20 cellular contexts compared by ENCODE assay signal in the genomic region with DNA sequence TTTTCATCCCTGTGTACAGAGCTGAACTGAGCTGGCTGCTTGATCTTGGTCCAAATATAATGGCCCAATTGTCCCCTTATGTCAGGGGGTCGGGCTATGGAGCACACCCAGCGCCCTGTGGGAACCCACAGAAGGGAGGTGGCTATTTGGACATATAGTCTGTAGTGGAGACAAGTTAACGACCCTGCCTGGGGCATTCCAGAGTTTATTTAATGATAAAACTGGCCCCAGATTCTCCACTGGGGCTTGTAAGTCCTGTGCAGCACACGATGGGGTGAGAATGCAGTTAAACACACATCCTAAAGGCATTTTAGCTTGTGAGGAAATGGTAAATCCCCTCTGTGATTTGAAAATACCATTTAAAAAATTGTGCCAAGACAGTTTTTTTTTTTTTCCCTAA.
DNase-seq lines count a peak whose midpoint lies in the region; ATAC-seq, FAIRE-seq and TF ChIP-seq lines count a peak whose summit lies in the region.
"Had no signal": no experiment of that assay in that cellular context is flagged by ENCODE, and none has a peak within 500 bp of the region (broad histone marks: within the 10 kb centered on the region; RNA-seq: fewer than 3 reads in every experiment).

No MANE protein-coding gene starts in this region.

- H3K4me1 Mint-ChIP-seq in chondrocyte (ENCODE audit: low read depth): peaks cover 34% of the 10 kb centered on the region
- H3K4me1 Mint-ChIP-seq in mesothelial cell of epicardium: peaks cover 25% of the 10 kb centered on the region
- H3K4me1 Mint-ChIP-seq: stimulated activated naive CD8-positive, alpha-beta T cell treated with anti-CD3 and anti-CD28 coated beads, Interleukin-15, amount 100 ng/mL, for 72 hours had no signal

- peaks cover 6% of the 10 kb centered on the region for H3K9me1 ChIP-seq in IMR-90 (ENCODE audit: insufficient read depth, low read length)

- H3K27me3 Mint-ChIP-seq in chondrocyte (ENCODE audit: low read depth): no peaks in the 10 kb centered on the region
- peaks cover under 1% of the 10 kb centered on the region for H3K27me3 Mint-ChIP-seq in mesothelial cell of epicardium (ENCODE audit: low read depth)
- H3K27me3 Mint-ChIP-seq: activated T-cell treated with anti-CD3 and anti-CD28 coated beads, Interleukin-2, amount 50 U/mL, for 24 hours; stimulated activated naive CD8-positive, alpha-beta T cell treated with anti-CD3 and anti-CD28 coated beads, Interleukin-15, amount 100 ng/mL, for 72 hours had no signal

- H3K79me1 ChIP-seq in IMR-90 (ENCODE audit: low read depth in 1 of 2, low read length in 2 of 2): peaks cover 0 to 19% of the 10 kb centered on the region in 2 experiments; a peak in 1 of 4 replicates

- H3K27me3 ChIP-seq in IMR-90 (ENCODE audit: control insufficient read depth, insufficient read depth, low read length): no peaks in the 10 kb centered on the region
- H3K27me3 ChIP-seq: uterus had no signal

- dilution Hi-C loops in IMR-90 (cut with HindIII; ENCODE audit: low sequenced_read_pairs, unreplicated experiment): no loop called here

- no TSS peak for BruUV-seq in IMR-90 (replicated peaks; lab: Mats Ljungman, UMichigan)

- 0 out of 2 replicates have a peak overlapping the region, but pooled peaks have one; percentile 32 for H2BK20ac ChIP-seq in IMR-90 (ENCODE audit: low read depth, low read length)

- H4K5ac ChIP-seq in IMR-90 (ENCODE audit: low read depth, low read length): 0 out of 2 replicates have a peak overlapping the region, but pooled peaks have one; percentile 31

- H4K8ac ChIP-seq in IMR-90 (ENCODE audit: low read depth in 2 of 2, low read length in 2 of 2): no peak overlapping the region

- intact Hi-C loops in IMR-90 (cut with micrococcal nuclease): loop anchor here (5.0 kb wide), 2 partner anchors 120 to 170 kb away; no protein-coding TSS in a partner anchor

- H3K4me3 Mint-ChIP-seq in chondrocyte (ENCODE audit: unreplicated experiment) (no peak overlapping the region), mesothelial cell of epicardium (no peak overlapping the region)
- H3K4me3 Mint-ChIP-seq: activated CD4-positive, alpha-beta memory T cell treated with anti-CD3 and anti-CD28 coated beads, Interleukin-2, amount 10 ng/mL, durations not matched to agents 7 days and 5 days; activated T-cell treated with anti-CD3 and anti-CD28 coated beads, Interleukin-2, amount 50 U/mL, for 24 hours; stimulated activated naive CD8-positive, alpha-beta T cell treated with anti-CD3 and anti-CD28 coated beads, Interleukin-15, amount 100 ng/mL, for 72 hours had no signal

- no peak overlapping the region for H3K27ac ChIP-seq in IMR-90 (ENCODE audit: insufficient read depth, low read length)
- H3K27ac ChIP-seq: esophagus squamous epithelium, uterus, WERI-Rb-1 had no signal

- no peak for FAIRE-seq in frontal cortex (lab: Jason Lieb, UNC)

- H2AK9ac ChIP-seq in IMR-90 (replicated peaks; ENCODE audit: low read depth, low read length, poor library complexity): no peak overlapping the region

- H3K56ac ChIP-seq in IMR-90 (ENCODE audit: extremely low read depth, insufficient read depth, low read length): no peak overlapping the region

- H3K4me2 ChIP-seq in IMR-90 (ENCODE audit: low read depth, low read length): no peak overlapping the region

- in situ Hi-C loops in IMR-90 (cut with MboI; ENCODE audit: low sequenced_read_pairs): no loop called here

- H3K9ac ChIP-seq in IMR-90 (ENCODE audit: low read depth, low read length): no peak overlapping the region

- no peaks in the 10 kb centered on the region for H4K20me1 ChIP-seq in IMR-90 (ENCODE audit: insufficient read depth, low read length)

- H3K36me3 Mint-ChIP-seq in chondrocyte (ENCODE audit: low read depth): no peaks in the 10 kb centered on the region
- H3K36me3 Mint-ChIP-seq in mesothelial cell of epicardium: no peaks in the 10 kb centered on the region
- H3K36me3 Mint-ChIP-seq: activated naive CD4-positive, alpha-beta T cell treated with anti-CD3 and anti-CD28 coated beads, Interleukin-2, amount 50 U/mL, for 72 hours had no signal

- CTCF ChIA-PET in IMR-90 (lab: Yijun Ruan, JAX): interaction anchor here (0.6 to 0.9 kb wide), 3 partner anchors 22 to 426 kb away, joined by 3 to 4 read pairs (median 4); no protein-coding TSS in a partner anchor

- TF ChIP-seq CTCF in AG09309 (IDR thresholded peaks at IDR 0.05; ENCODE audit: control insufficient read depth, insufficient read depth, low read depth, low read length, missing control alignments) (peak; percentile 10), IMR-90 (conservative IDR thresholded peaks at IDR 0.05; ENCODE audit: low read depth, low read length) (no peak), chondrocyte (IDR thresholded peaks at IDR 0.05) (peak; percentile 27), mesothelial cell of epicardium (IDR thresholded peaks at IDR 0.05; ENCODE audit: unreplicated experiment) (no peak)

- H3K9me3 ChIP-seq in IMR-90 (ENCODE audit: control insufficient read depth, insufficient read depth, low read length): no peaks in the 10 kb centered on the region
- H3K9me3 ChIP-seq: esophagus squamous epithelium, uterus had no signal

- H4K91ac ChIP-seq in IMR-90 (ENCODE audit: insufficient read depth, low read depth, low read length): no peak overlapping the region

- no peak for TF ChIP-seq RAD21 in IMR-90 (IDR thresholded peaks at IDR 0.05; ENCODE audit: low read length)

- H3K4me3 ChIP-seq in AG09309 (ENCODE audit: control insufficient read depth, low read depth, low read length) (no peak overlapping the region), IMR-90 (ENCODE audit: insufficient read depth, low read depth, low read length) (no peak overlapping the region)
- H3K4me3 ChIP-seq: esophagus squamous epithelium, uterus had no signal

- H3K4me1 ChIP-seq in IMR-90 (ENCODE audit: control insufficient read depth, insufficient read depth, low read length): peaks cover 19% of the 10 kb centered on the region
- H3K4me1 ChIP-seq: uterus had no signal

- 100% methylated on average over 1 of the region's 4 CpGs; no CpG with 5 or more reads in 1 of the 2 experiments for WGBS in IMR-90 (ENCODE audit: extremely low coverage in 2 of 2, insufficient read length in 1 of 2), 2 experiments

- peak; percentile 86 for DNase-seq in AG09309 (ENCODE audit: low read depth)
- DNase-seq in IMR-90: peak; percentile 81
- no peak for DNase-seq in chondrocyte (ENCODE audit: low spot score)
- DNase-seq in mesothelial cell of epicardium (ENCODE audit: low spot score in 2 of 2, unreplicated experiment in 2 of 2): no peak
- no peak for DNase-seq in frontal cortex (ENCODE audit: low spot score in 2 of 2)
- no peak for DNase-seq in HPDE6-E6E7 (ENCODE audit: extremely low spot score)
- DNase-seq: activated CD4-positive, alpha-beta memory T cell treated with anti-CD3 and anti-CD28 coated beads, Interleukin-2, amount 10 ng/mL, durations not matched to agents 7 days and 5 days; activated T-cell treated with anti-CD3 and anti-CD28 coated beads, Interleukin-2, amount 50 U/mL, for 24 hours; esophagus squamous epithelium; midbrain; NCI-H1436; NK-92 treated with Interleukin-12 subunit alpha and Interleukin-12 subunit beta, amount 100 ng/mL, for 24 hours; RPMI8226; stimulated activated naive CD8-positive, alpha-beta T cell treated with anti-CD3 and anti-CD28 coated beads, Interleukin-15, amount 100 ng/mL, for 72 hours; uterus; WERI-Rb-1 had no signal

- POLR2A ChIA-PET in IMR-90 (lab: Charles Lee; ENCODE audit: unreplicated experiment): no interaction called here

- no peak overlapping the region; the same call in 1 of the 2 replicates for H2AK5ac ChIP-seq in IMR-90 (ENCODE audit: low read depth, low read length)

- no peak overlapping the region for H2AFZ ChIP-seq in IMR-90 (replicated peaks; ENCODE audit: low read length, poor library complexity)

- H3K4ac ChIP-seq in IMR-90 (ENCODE audit: low read depth, low read length): peak overlapping the region; percentile 37

- ATAC-seq in IMR-90 (ENCODE audit: low read depth): no peak
- no peak for ATAC-seq in GM21367 (IDR thresholded peaks at IDR 0.05; ENCODE audit: unreplicated experiment)
- no peak for ATAC-seq in HG03025 (IDR thresholded peaks at IDR 0.05; ENCODE audit: low FRiP score, unreplicated experiment)
- ATAC-seq: activated naive CD4-positive, alpha-beta T cell treated with anti-CD3 and anti-CD28 coated beads, Interleukin-2, amount 50 U/mL, for 72 hours; HCT116; stimulated activated naive CD8-positive, alpha-beta T cell treated with anti-CD3 and anti-CD28 coated beads, Interleukin-15, amount 100 ng/mL, for 72 hours had no signal

- H2BK120ac ChIP-seq in IMR-90 (ENCODE audit: low read depth, low read length): peak overlapping the region; percentile 44

- 0 out of 2 replicates have a peak overlapping the region, but pooled peaks have one; percentile 17 for H3K18ac ChIP-seq in IMR-90 (ENCODE audit: low read depth, low read length)

- H3K14ac ChIP-seq in IMR-90 (replicated peaks; ENCODE audit: low read depth, low read length): no peak overlapping the region

- TF ChIP-seq POLR2A in IMR-90 (IDR thresholded peaks at IDR 0.05; ENCODE audit: low read depth, low read length): no peak

- no peak overlapping the region for H2BK5ac ChIP-seq in IMR-90 (ENCODE audit: low read depth, low read length, poor library complexity, severe bottlenecking)

- H3K9me3 Mint-ChIP-seq in chondrocyte (ENCODE audit: low read depth) (no peaks in the 10 kb centered on the region), mesothelial cell of epicardium (peaks cover 4% of the 10 kb centered on the region)
- H3K9me3 Mint-ChIP-seq: activated CD4-positive, alpha-beta memory T cell treated with anti-CD3 and anti-CD28 coated beads, Interleukin-2, amount 10 ng/mL, durations not matched to agents 7 days and 5 days; activated naive CD4-positive, alpha-beta T cell treated with anti-CD3 and anti-CD28 coated beads, Interleukin-2, amount 50 U/mL, for 72 hours; activated T-cell treated with anti-CD3 and anti-CD28 coated beads, Interleukin-2, amount 50 U/mL, for 24 hours; stimulated activated naive CD8-positive, alpha-beta T cell treated with anti-CD3 and anti-CD28 coated beads, Interleukin-15, amount 100 ng/mL, for 72 hours had no signal

- H3K23ac ChIP-seq in IMR-90 (ENCODE audit: low read depth, low read length): no peak overlapping the region

- H3K36me3 ChIP-seq in IMR-90 (ENCODE audit: control insufficient read depth, insufficient read depth, low read length): no peaks in the 10 kb centered on the region
- H3K36me3 ChIP-seq: esophagus squamous epithelium, uterus, WERI-Rb-1 had no signal

- peak overlapping the region; percentile 6; the same call in 1 of the 3 replicates for H2BK15ac ChIP-seq in IMR-90 (ENCODE audit: low read depth, low read length)

- H3K27ac Mint-ChIP-seq in chondrocyte (ENCODE audit: unreplicated experiment): peak overlapping the region; percentile 65
- H3K27ac Mint-ChIP-seq in mesothelial cell of epicardium: peak overlapping the region; percentile 30
- H3K27ac Mint-ChIP-seq: activated CD4-positive, alpha-beta memory T cell treated with anti-CD3 and anti-CD28 coated beads, Interleukin-2, amount 10 ng/mL, durations not matched to agents 7 days and 5 days; activated naive CD4-positive, alpha-beta T cell treated with anti-CD3 and anti-CD28 coated beads, Interleukin-2, amount 50 U/mL, for 72 hours; activated T-cell treated with anti-CD3 and anti-CD28 coated beads, Interleukin-2, amount 50 U/mL, for 24 hours; stimulated activated naive CD8-positive, alpha-beta T cell treated with anti-CD3 and anti-CD28 coated beads, Interleukin-15, amount 100 ng/mL, for 72 hours had no signal

TF ChIP-seq in IMR-90, 13 proteins besides CTCF, POLR2A, EP300 and RAD21 (continues in another document):
- no peak for TF ChIP-seq MXI1 (IDR thresholded peaks at IDR 0.05; ENCODE audit: borderline replicate concordance, low read depth, low read length)

Comparison
In these comparisons a context has a peak if more than half of its experiments do, and no peak if none do; other contexts are left out.
1. DNase-seq: peak in AG09309 (single experiment) and IMR-90 (single experiment); none in chondrocyte (single experiment), mesothelial cell of epicardium (0 of 2), frontal cortex (0 of 2) and HPDE6-E6E7 (single experiment).
2. CTCF ChIP-seq: peak in AG09309 (single experiment) and chondrocyte (single experiment); none in IMR-90 (single experiment) and mesothelial cell of epicardium (single experiment).